In the genomic region with DNA sequence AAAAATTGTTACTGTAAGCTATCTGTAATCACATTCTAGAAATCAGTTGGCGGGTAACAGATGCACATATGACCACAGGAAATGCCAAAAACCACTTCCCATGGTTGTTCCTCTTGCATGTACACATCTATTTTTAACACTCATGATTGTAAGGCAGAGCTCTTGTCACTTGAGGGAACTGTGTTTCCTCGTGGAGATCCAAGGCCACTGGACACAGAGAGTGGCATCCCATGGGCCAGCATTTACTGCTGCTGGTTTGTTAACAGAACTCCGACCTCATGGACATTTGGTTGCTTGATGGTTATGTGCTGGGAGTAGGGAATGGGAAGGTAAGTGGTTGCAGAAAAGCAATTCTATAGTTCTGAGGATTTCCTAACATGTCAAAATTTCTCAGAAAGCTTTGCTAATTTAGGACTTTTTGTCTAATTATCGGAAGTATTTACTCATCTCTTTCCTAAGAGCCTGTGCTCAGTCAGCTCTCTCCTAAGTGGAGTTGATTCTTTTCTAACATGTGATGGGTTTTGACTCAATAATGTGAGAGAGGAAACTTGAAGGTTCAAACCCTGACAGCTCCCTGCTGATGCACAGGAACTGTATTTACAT, we compare ENCODE assay signal across 9 cellular contexts.
A peak's percentile ranks its signal among the peaks of the same experiment; 100 is the strongest.
DNase-seq lines count a peak whose midpoint lies in the region; ATAC-seq lines count a peak whose summit lies in the region.
"Had no signal": no experiment of that assay in that cellular context is flagged by ENCODE, and none has a peak within 500 bp of the region (broad histone marks: within the 10 kb centered on the region; RNA-seq: fewer than 3 reads in every experiment).

No MANE protein-coding gene starts in this region.

- H3K4me1 ChIP-seq in effector memory CD4-positive, alpha-beta T cell (ENCODE audit: control insufficient read depth, insufficient read depth, low read length, poor library complexity, severe bottlenecking) = peaks cover 12% of the 10 kb centered on the region
- H3K4me1 ChIP-seq: tibial nerve had no signal

- ATAC-seq in HG03457 (IDR thresholded peaks at IDR 0.05; ENCODE audit: unreplicated experiment) = peak; percentile 58
- no peak for ATAC-seq in HG02588 (IDR thresholded peaks at IDR 0.05; ENCODE audit: unreplicated experiment)

- no peaks in the 10 kb centered on the region for H3K27me3 ChIP-seq in effector memory CD4-positive, alpha-beta T cell (replicated peaks; ENCODE audit: control insufficient read depth, insufficient read depth, low read length, poor library complexity, severe bottlenecking)
- H3K27me3 ChIP-seq: tibial nerve had no signal

- H3K36me3 ChIP-seq in effector memory CD4-positive, alpha-beta T cell (ENCODE audit: control insufficient read depth, insufficient read depth, low read length) = no peaks in the 10 kb centered on the region
- H3K36me3 ChIP-seq: tibial nerve had no signal

- no peaks in the 10 kb centered on the region for H3K9me3 ChIP-seq in effector memory CD4-positive, alpha-beta T cell (ENCODE audit: control insufficient read depth, low read length)

- no peak overlapping the region for H3K27ac ChIP-seq in effector memory CD4-positive, alpha-beta T cell (ENCODE audit: insufficient read depth, low read length, poor library complexity, severe bottlenecking)
- H3K27ac ChIP-seq: tibial nerve had no signal

- peak; percentile 15 for DNase-seq in stimulated activated CD4-positive, alpha-beta T cell treated with anti-CD3 and anti-CD28 coated beads, Interleukin-1b, Interleukin-23, amount 100 ng/mL, for 48 hours
- DNase-seq in stimulated activated CD4-positive, alpha-beta T cell treated with anti-CD3 and anti-CD28 coated beads, Interleukin-4, amount 100 ng/mL, for 1 hour = no peak
- DNase-seq in activated CD8-positive, alpha-beta memory T cell treated with anti-CD3 and anti-CD28 coated beads, Interleukin-2, amount 50 U/mL, for 48 hours = peak; percentile 59
- peak; percentile 68 for DNase-seq in pons (ENCODE audit: low spot score)
- DNase-seq in effector memory CD4-positive, alpha-beta T cell = no peak
- no peak for DNase-seq in NCI-H510A treated with DMSO at 0.1 percent for 48 hours (lab: John Stamatoyannopoulos, UW)

- H3K4me3 ChIP-seq in effector memory CD4-positive, alpha-beta T cell (ENCODE audit: insufficient read depth, low read depth, low read length, poor library complexity, severe bottlenecking) = no peak overlapping the region
- H3K4me3 ChIP-seq: tibial nerve had no signal

Comparison
In these comparisons a context has a peak if more than half of its experiments do, and no peak if none do; other contexts are left out.
1. DNase-seq: peak in stimulated activated CD4-positive, alpha-beta T cell treated with anti-CD3 and anti-CD28 coated beads, Interleukin-1b, Interleukin-23, amount 100 ng/mL, for 48 hours (single experiment), activated CD8-positive, alpha-beta memory T cell treated with anti-CD3 and anti-CD28 coated beads, Interleukin-2, amount 50 U/mL, for 48 hours (single experiment) and pons (single experiment); none in stimulated activated CD4-positive, alpha-beta T cell treated with anti-CD3 and anti-CD28 coated beads, Interleukin-4, amount 100 ng/mL, for 1 hour (single experiment), effector memory CD4-positive, alpha-beta T cell (0 of 3) and NCI-H510A treated with DMSO at 0.1 percent for 48 hours (single experiment).